In the genomic region with DNA sequence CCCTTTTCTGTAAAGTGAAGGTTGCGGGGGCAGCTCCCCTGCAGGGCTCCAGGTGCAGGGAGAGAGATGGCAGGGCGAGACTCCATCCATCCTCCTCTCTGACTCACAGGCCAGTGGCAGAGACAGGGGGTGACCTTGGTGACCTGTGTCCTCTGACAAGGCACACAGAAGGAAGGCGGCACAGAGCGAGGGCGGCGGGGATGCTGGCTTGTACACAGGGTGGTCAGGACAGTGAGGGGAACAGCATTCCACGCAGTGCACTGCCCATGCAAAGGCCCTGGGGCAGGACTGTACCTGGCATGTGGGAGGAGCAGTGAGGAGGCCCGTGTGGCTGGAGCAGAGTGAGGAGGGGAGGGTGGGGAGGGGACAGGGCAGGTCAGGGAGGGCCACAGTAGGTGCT, we compare ENCODE assay signal across 30 cellular contexts. TPM values are rescaled to one million over a fixed set of nuclear protein-coding genes. Genes with fewer than 3 reads are reported as not detected.
"Had no signal": no experiment of that assay in that cellular context is flagged by ENCODE, and none has a peak within 500 bp of the region (broad histone marks: within the 10 kb centered on the region; RNA-seq: fewer than 3 reads in every experiment).

No MANE protein-coding gene starts in this region.

- H3K4me3 ChIP-seq: breast epithelium, esophagus muscularis mucosa, sigmoid colon, suprapubic skin, tibial artery, upper lobe of right lung had no signal

- FAIRE-seq: colon, small intestine had no signal

- H3K27ac ChIP-seq: esophagus muscularis mucosa, foreskin keratinocyte, sigmoid colon, suprapubic skin, tibial artery, upper lobe of right lung had no signal

- DNase-seq: activated CD4-positive, alpha-beta T cell treated with anti-CD3 and anti-CD28 coated beads for 36 hours; activated CD4-positive, CD25-positive, alpha-beta regulatory T cell; activated CD8-positive, alpha-beta memory T cell treated with anti-CD3 and anti-CD28 coated beads, Interleukin-2, amount 10 ng/mL, durations not matched to agents 7 days and 5 days; activated CD8-positive, alpha-beta T cell treated with anti-CD3 and anti-CD28 coated beads, Interleukin-2, amount 10 ng/mL, durations not matched to agents 7 days and 5 days; activated effector memory CD4-positive, alpha-beta T cell treated with anti-CD3 and anti-CD28 coated beads, Interleukin-2, amount 50 U/mL, for 16 hours; activated naive CD4-positive, alpha-beta T cell treated with anti-CD3 and anti-CD28 coated beads for 36 hours; amygdala; dermis blood vessel endothelial cell; effector CD4-positive, alpha-beta T cell; foreskin keratinocyte; kidney glomerular epithelial cell; mammary epithelial cell; naive B cell; posterior cingulate gyrus; sigmoid colon; small intestine; stimulated activated CD4-positive, alpha-beta T cell treated with anti-CD3 and anti-CD28 coated beads, Interleukin-4, amount 100 ng/mL, for 4 hours; stimulated activated CD8-positive, alpha-beta memory T cell treated with anti-CD3 and anti-CD28 coated beads, Interleukin-4, amount 100 ng/mL, for 48 hours; stimulated activated naive CD4-positive, alpha-beta T cell; T-helper 1 cell; tibial artery; upper lobe of right lung had no signal

- H3K27me3 ChIP-seq: breast epithelium, sigmoid colon had no signal

- H3K4me1 ChIP-seq: upper lobe of right lung had no signal

- ATAC-seq: activated CD4-positive, alpha-beta T cell treated with anti-CD3 and anti-CD28 coated beads for 36 hours; activated CD8-positive, alpha-beta memory T cell treated with anti-CD3 and anti-CD28 coated beads, Interleukin-2, amount 10 ng/mL, durations not matched to agents 7 days and 5 days; activated CD8-positive, alpha-beta T cell treated with anti-CD3 and anti-CD28 coated beads, Interleukin-2, amount 10 ng/mL, durations not matched to agents 7 days and 5 days; foreskin keratinocyte; upper lobe of right lung had no signal

- H3K9me3 ChIP-seq: breast epithelium, esophagus muscularis mucosa, sigmoid colon, suprapubic skin, tibial artery, upper lobe of right lung had no signal

RNA-seq across cellular contexts. Expression of gene FUT5, which starts 25.6 kb away (rescaled TPM):
- total RNA-seq: activated CD8-positive, alpha-beta memory T cell treated with anti-CD3 and anti-CD28 coated beads, Interleukin-2, amount 10 ng/mL, durations not matched to agents 7 days and 5 days; activated CD8-positive, alpha-beta T cell treated with anti-CD3 and anti-CD28 coated beads, Interleukin-2, amount 10 ng/mL, durations not matched to agents 7 days and 5 days; activated T-helper 1 cell treated with anti-CD3 and anti-CD28 coated beads, Interleukin-12 subunit alpha, Interleukin-12 subunit beta, Interleukin-2, Interleukin-4 antibody, amounts not matched to agents 30 ng/mL and 10 ng/mL and 1 ng/mL, durations not matched to agents 14 hours and 24 hours and 36 hours; breast epithelium; dermis blood vessel endothelial cell; esophagus muscularis mucosa; foreskin keratinocyte; mammary epithelial cell; omental fat pad; renal cortical epithelial cell; sigmoid colon; upper lobe of right lung had no signal
- polyA plus RNA-seq: foreskin keratinocyte, mammary epithelial cell, neural cell, sigmoid colon, small intestine had no signal

RNA-seq across cellular contexts. Expression of gene FUT3, which starts 44.6 kb away (rescaled TPM):
- total RNA-seq: activated CD4-positive, alpha-beta T cell treated with anti-CD3 and anti-CD28 coated beads for 36 hours; activated CD8-positive, alpha-beta memory T cell treated with anti-CD3 and anti-CD28 coated beads, Interleukin-2, amount 10 ng/mL, durations not matched to agents 7 days and 5 days; activated CD8-positive, alpha-beta T cell treated with anti-CD3 and anti-CD28 coated beads, Interleukin-2, amount 10 ng/mL, durations not matched to agents 7 days and 5 days; activated naive CD4-positive, alpha-beta T cell treated with anti-CD3 and anti-CD28 coated beads for 36 hours; activated T-helper 1 cell treated with anti-CD3 and anti-CD28 coated beads, Interleukin-12 subunit alpha, Interleukin-12 subunit beta, Interleukin-2, Interleukin-4 antibody, amounts not matched to agents 30 ng/mL and 10 ng/mL and 1 ng/mL, durations not matched to agents 14 hours and 24 hours and 36 hours; dermis blood vessel endothelial cell; omental fat pad had no signal
